In the genomic region with DNA sequence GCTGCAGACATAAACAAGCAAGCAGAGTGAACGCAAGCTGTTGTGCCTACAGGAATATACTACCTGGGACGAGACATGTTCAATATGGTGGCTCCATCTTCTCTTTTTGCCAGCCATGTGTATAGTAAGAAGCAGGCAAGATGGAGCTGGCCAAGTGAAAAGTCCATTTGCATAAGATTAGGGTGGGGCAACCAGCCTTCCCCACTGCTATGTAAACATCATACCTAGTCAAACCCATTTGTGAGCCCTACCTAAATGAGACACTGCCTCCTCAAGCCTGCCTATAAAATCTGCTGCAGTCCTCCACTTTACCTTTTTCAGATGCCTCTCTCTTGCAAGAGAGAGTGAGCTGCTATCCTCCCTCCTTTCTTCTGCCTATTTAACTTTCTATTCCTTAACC, we compare ENCODE assay signal across 25 cellular contexts.
DNase-seq lines count a peak whose midpoint lies in the region; ATAC-seq, FAIRE-seq and TF ChIP-seq lines count a peak whose summit lies in the region.
"Had no signal": no experiment of that assay in that cellular context is flagged by ENCODE, and none has a peak within 500 bp of the region (broad histone marks: within the 10 kb centered on the region; RNA-seq: fewer than 3 reads in every experiment).

No MANE protein-coding gene starts in this region.

- peak; percentile 56 for FAIRE-seq in astrocyte (lab: Jason Lieb, UNC)
- FAIRE-seq: A204.1, D721Med, GM12878, GM19239, H54 had no signal

- H4K20me1 ChIP-seq in astrocyte (ENCODE audit: insufficient read depth, low read length) = no peaks in the 10 kb centered on the region
- H4K20me1 ChIP-seq: BLaER1 treated with 17β-estradiol and CSF1 and Interleukin-3, amounts not matched to agents 10 nM and 100 nM had no signal

- H3K36me3 ChIP-seq in astrocyte (ENCODE audit: insufficient read depth, low read length) = no peaks in the 10 kb centered on the region
- H3K36me3 ChIP-seq: BE2C had no signal

- H3K9ac ChIP-seq in astrocyte (ENCODE audit: low read length) = no peak overlapping the region
- H3K9ac ChIP-seq: BLaER1 treated with 17β-estradiol and CSF1 and Interleukin-3, amounts not matched to agents 10 nM and 100 nM had no signal

- POLR2A ChIA-PET in activated naive CD8-positive, alpha-beta T cell treated with anti-CD3 and anti-CD28 coated beads, Interleukin-2, amount 10 ng/mL, durations not matched to agents 7 days and 5 days (lab: Charles Lee) = no interaction called here

- no peaks in the 10 kb centered on the region for H3K9me3 ChIP-seq in astrocyte (ENCODE audit: insufficient read depth, low read depth, low read length)
- H3K9me3 ChIP-seq: BE2C had no signal

- in situ Hi-C loops in KBM-7 (cut with MboI; ENCODE audit: low pct_unique_long_range_greater_than_20kb, low sequenced_read_pairs) = no loop called here

- H3K79me2 ChIP-seq in astrocyte (ENCODE audit: insufficient read depth, low read length) = no peaks in the 10 kb centered on the region

- H3K4me3 ChIP-seq in astrocyte (ENCODE audit: insufficient read depth, low read depth, low read length) (no peak overlapping the region), epithelial cell of esophagus (ENCODE audit: low read length) (no peak overlapping the region)
- H3K4me3 ChIP-seq: BLaER1 treated with 17β-estradiol and CSF1 and Interleukin-3, amounts not matched to agents 10 nM and 100 nM; GM12878 had no signal

- H3K36me3 Mint-ChIP-seq in activated naive CD8-positive, alpha-beta T cell treated with anti-CD3 and anti-CD28 coated beads, Interleukin-2, amount 10 ng/mL, durations not matched to agents 7 days and 5 days = peaks cover 8% of the 10 kb centered on the region
- H3K36me3 Mint-ChIP-seq in activated naive CD8-positive, alpha-beta T cell treated with anti-CD3 and anti-CD28 coated beads for 36 hours = peaks cover 15% of the 10 kb centered on the region
- H3K36me3 Mint-ChIP-seq in astrocyte (ENCODE audit: low read depth, unreplicated experiment) (no peaks in the 10 kb centered on the region), neural crest cell (ENCODE audit: low read depth) (peaks cover 30% of the 10 kb centered on the region)

- H3K4me2 ChIP-seq in astrocyte (ENCODE audit: low read length) = no peak overlapping the region
- H3K4me2 ChIP-seq: BLaER1 treated with 17β-estradiol and CSF1 and Interleukin-3, amounts not matched to agents 10 nM and 100 nM had no signal

- TF ChIP-seq CTCF in astrocyte (IDR thresholded peaks at IDR 0.05; ENCODE audit: insufficient read depth, low read depth, low read length) = no peak
- TF ChIP-seq CTCF in epithelial cell of esophagus (IDR thresholded peaks at IDR 0.05; ENCODE audit: insufficient read depth, low read depth, low read length, missing control alignments) = no peak
- TF ChIP-seq CTCF in neural crest cell (conservative IDR thresholded peaks at IDR 0.05) = no peak

- H2AFZ ChIP-seq in astrocyte (ENCODE audit: low read depth, low read length) = no peak overlapping the region

- H3K4me1 Mint-ChIP-seq in activated naive CD8-positive, alpha-beta T cell treated with anti-CD3 and anti-CD28 coated beads, Interleukin-2, amount 10 ng/mL, durations not matched to agents 7 days and 5 days = no peaks in the 10 kb centered on the region
- no peaks in the 10 kb centered on the region for H3K4me1 Mint-ChIP-seq in activated naive CD8-positive, alpha-beta T cell treated with anti-CD3 and anti-CD28 coated beads for 36 hours
- H3K4me1 Mint-ChIP-seq in astrocyte (ENCODE audit: low read depth, unreplicated experiment) (peaks cover 6% of the 10 kb centered on the region), neural crest cell (no peaks in the 10 kb centered on the region)
- H3K4me1 Mint-ChIP-seq: CD14-positive monocyte; CD8-positive, alpha-beta memory T cell had no signal

- no peak for ATAC-seq in activated naive CD8-positive, alpha-beta T cell treated with anti-CD3 and anti-CD28 coated beads, Interleukin-2, amount 10 ng/mL, durations not matched to agents 7 days and 5 days (ENCODE audit: low read depth)
- ATAC-seq in GM21528 (IDR thresholded peaks at IDR 0.05; ENCODE audit: low FRiP score, unreplicated experiment) = no peak
- ATAC-seq: GM12878 had no signal

- H3K4me1 ChIP-seq in astrocyte (ENCODE audit: insufficient read depth, low read length) = peaks cover 11% of the 10 kb centered on the region
- H3K4me1 ChIP-seq: BE2C had no signal

- no peak for DNase-seq in activated naive CD8-positive, alpha-beta T cell treated with anti-CD3 and anti-CD28 coated beads, Interleukin-2, amount 10 ng/mL, durations not matched to agents 7 days and 5 days
- DNase-seq in activated naive CD8-positive, alpha-beta T cell treated with anti-CD3 and anti-CD28 coated beads for 36 hours = no peak
- no peak for DNase-seq in astrocyte (ENCODE audit: low read depth)
- DNase-seq in epithelial cell of esophagus (ENCODE audit: low read depth) = peak; percentile 32
- no peak for DNase-seq in neural crest cell (ENCODE audit: low read depth, low spot score)
- no peak for DNase-seq in SW 1271 (lab: John Stamatoyannopoulos, UW)
- DNase-seq in KBM-7 = no peak
- DNase-seq: BE2C; CD4-positive, alpha-beta T cell; CD8-positive, alpha-beta memory T cell; DMS 273 treated with DMSO at 0.1 percent for 48 hours; DMS79; EL; GDM1; GOT3; HCEC 1CT had no signal

- H3K27ac Mint-ChIP-seq in activated naive CD8-positive, alpha-beta T cell treated with anti-CD3 and anti-CD28 coated beads, Interleukin-2, amount 10 ng/mL, durations not matched to agents 7 days and 5 days = peak overlapping the region; percentile 53
- no peak overlapping the region for H3K27ac Mint-ChIP-seq in activated naive CD8-positive, alpha-beta T cell treated with anti-CD3 and anti-CD28 coated beads for 36 hours
- no peak overlapping the region for H3K27ac Mint-ChIP-seq in astrocyte (ENCODE audit: unreplicated experiment)
- H3K27ac Mint-ChIP-seq in neural crest cell (ENCODE audit: unreplicated experiment) = peak overlapping the region; percentile 35
- H3K27ac Mint-ChIP-seq: CD4-positive, alpha-beta T cell; CD8-positive, alpha-beta memory T cell had no signal

- no peak overlapping the region for H3K27ac ChIP-seq in astrocyte (ENCODE audit: low read depth, low read length)
- H3K27ac ChIP-seq: 22Rv1; BLaER1 treated with 17β-estradiol and CSF1 and Interleukin-3, amounts not matched to agents 10 nM and 100 nM had no signal

- no peaks in the 10 kb centered on the region for H3K27me3 ChIP-seq in astrocyte (ENCODE audit: insufficient read depth, low read length)
- H3K27me3 ChIP-seq: BE2C; BLaER1 treated with 17β-estradiol and CSF1 and Interleukin-3, amounts not matched to agents 10 nM and 100 nM had no signal

- no peak overlapping the region for H3K4me3 Mint-ChIP-seq in activated naive CD8-positive, alpha-beta T cell treated with anti-CD3 and anti-CD28 coated beads, Interleukin-2, amount 10 ng/mL, durations not matched to agents 7 days and 5 days
- H3K4me3 Mint-ChIP-seq in activated naive CD8-positive, alpha-beta T cell treated with anti-CD3 and anti-CD28 coated beads for 36 hours = no peak overlapping the region
- no peak overlapping the region for H3K4me3 Mint-ChIP-seq in astrocyte (ENCODE audit: unreplicated experiment)
- no peak overlapping the region for H3K4me3 Mint-ChIP-seq in neural crest cell
- H3K4me3 Mint-ChIP-seq: CD14-positive monocyte; CD4-positive, alpha-beta T cell; CD8-positive, alpha-beta memory T cell had no signal

- H3K27me3 Mint-ChIP-seq in activated naive CD8-positive, alpha-beta T cell treated with anti-CD3 and anti-CD28 coated beads, Interleukin-2, amount 10 ng/mL, durations not matched to agents 7 days and 5 days = no peaks in the 10 kb centered on the region
- H3K27me3 Mint-ChIP-seq in activated naive CD8-positive, alpha-beta T cell treated with anti-CD3 and anti-CD28 coated beads for 36 hours = no peaks in the 10 kb centered on the region
- H3K27me3 Mint-ChIP-seq in astrocyte (ENCODE audit: low read depth, unreplicated experiment) (no peaks in the 10 kb centered on the region), neural crest cell (ENCODE audit: low read depth) (no peaks in the 10 kb centered on the region)
- H3K27me3 Mint-ChIP-seq: CD4-positive, alpha-beta T cell; CD8-positive, alpha-beta memory T cell had no signal

- H3K9me3 Mint-ChIP-seq in activated naive CD8-positive, alpha-beta T cell treated with anti-CD3 and anti-CD28 coated beads, Interleukin-2, amount 10 ng/mL, durations not matched to agents 7 days and 5 days = peaks cover 5% of the 10 kb centered on the region
- H3K9me3 Mint-ChIP-seq in activated naive CD8-positive, alpha-beta T cell treated with anti-CD3 and anti-CD28 coated beads for 36 hours = peaks cover 1% of the 10 kb centered on the region
- H3K9me3 Mint-ChIP-seq in astrocyte (ENCODE audit: unreplicated experiment) (peaks cover 3% of the 10 kb centered on the region), neural crest cell (peaks cover 21% of the 10 kb centered on the region)
- H3K9me3 Mint-ChIP-seq: CD4-positive, alpha-beta T cell had no signal

Comparison
In these comparisons a context has a peak if more than half of its experiments do, and no peak if none do; other contexts are left out.
1. H3K27ac Mint-ChIP-seq: peak in activated naive CD8-positive, alpha-beta T cell treated with anti-CD3 and anti-CD28 coated beads, Interleukin-2, amount 10 ng/mL, durations not matched to agents 7 days and 5 days (single experiment) and neural crest cell (single experiment); none in activated naive CD8-positive, alpha-beta T cell treated with anti-CD3 and anti-CD28 coated beads for 36 hours (single experiment) and astrocyte (single experiment).